Comparison of ENCODE assay signal across 14 cellular contexts in the genomic region with DNA sequence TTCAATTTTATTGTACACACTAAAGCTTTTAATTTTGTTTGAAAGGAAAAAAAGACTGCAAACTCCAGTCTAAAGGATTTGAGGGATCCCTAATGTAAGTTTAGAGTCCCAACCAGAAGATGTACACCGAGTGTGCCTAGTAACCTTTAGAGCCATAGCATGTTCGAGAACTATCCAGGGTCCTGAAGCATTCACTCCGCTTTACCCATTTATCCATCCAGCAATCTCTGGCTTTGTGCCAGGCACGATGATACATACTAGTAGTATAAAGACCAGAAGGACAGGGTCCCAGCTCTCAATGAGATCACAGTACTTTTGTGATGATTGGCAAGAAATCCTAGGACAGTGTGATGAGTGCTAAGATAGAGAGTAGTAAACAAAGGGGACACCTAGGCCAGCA.
A peak's percentile ranks its signal among the peaks of the same experiment; 100 is the strongest.
DNase-seq lines count a peak whose midpoint lies in the region; ATAC-seq and TF ChIP-seq lines count a peak whose summit lies in the region.
"Had no signal": no experiment of that assay in that cellular context is flagged by ENCODE, and none has a peak within 500 bp of the region (broad histone marks: within the 10 kb centered on the region; RNA-seq: fewer than 3 reads in every experiment).

No MANE protein-coding gene starts in this region.

- H3K27ac Mint-ChIP-seq in nephron progenitor cell = no peak overlapping the region
- H3K27ac Mint-ChIP-seq: activated T-cell treated with anti-CD3 and anti-CD28 coated beads, Interleukin-2, amount 50 U/mL, for 24 hours; CD4-positive, alpha-beta memory T cell had no signal

- CTCF ChIA-PET in mammary epithelial cell (lab: Charles Lee; ENCODE audit: low non-redundant PET) = no interaction called here

- no peak overlapping the region for H2AFZ ChIP-seq in GM23248
- H2AFZ ChIP-seq in mammary epithelial cell (ENCODE audit: low read depth, low read length) = no peak overlapping the region

- H3K4me1 Mint-ChIP-seq in nephron progenitor cell = no peaks in the 10 kb centered on the region
- no peaks in the 10 kb centered on the region for H3K4me1 Mint-ChIP-seq in activated T-cell treated with anti-CD3 and anti-CD28 coated beads, Interleukin-2, amount 50 U/mL, for 4 hours (ENCODE audit: low read depth)
- H3K4me1 Mint-ChIP-seq: CD4-positive, alpha-beta memory T cell had no signal

- no TSS peak for BruUV-seq in mammary epithelial cell (replicated peaks; lab: Mats Ljungman, UMichigan)

- H3K79me2 ChIP-seq in GM23248 (ENCODE audit: insufficient read depth) (no peaks in the 10 kb centered on the region), mammary epithelial cell (ENCODE audit: insufficient read depth, low read length) (no peaks in the 10 kb centered on the region)

- WGBS in GM23248 (ENCODE audit: low coverage in 1 of 2, low lambda C conversion rate in 2 of 2, missing lambda C conversion rate in 2 of 2), 2 experiments = 42 to 44% methylated on average over 4 of the region's 4 CpGs
- WGBS in mammary epithelial cell (ENCODE audit: low coverage, missing lambda C conversion rate) = 14% methylated on average over 4 of the region's 4 CpGs

- in situ Hi-C loops in GM23248 (cut with MboI) = no loop called here
- in situ Hi-C loops in mammary epithelial cell (cut with MboI; ENCODE audit: low sequenced_read_pairs in 2 of 2) = no loop called here

- no peak overlapping the region for H3K9ac ChIP-seq in GM23248
- no peak overlapping the region for H3K9ac ChIP-seq in mammary epithelial cell (ENCODE audit: insufficient read depth, low read length)

- H3K4me2 ChIP-seq in GM23248 (ENCODE audit: unreplicated experiment) = no peak overlapping the region
- no peak overlapping the region for H3K4me2 ChIP-seq in mammary epithelial cell (ENCODE audit: insufficient read depth, low read depth, low read length)

- H3K4me3 ChIP-seq in GM23248 (no peak overlapping the region), NB4 (ENCODE audit: low read depth, low read length) (no peak overlapping the region), mammary epithelial cell (replicated peaks in 1 of 3; ENCODE audit: insufficient read depth in 1 of 3, low read depth in 2 of 3, low read length in 3 of 3) (no peak overlapping the region)
- H3K4me3 ChIP-seq: lower lobe of right lung, testis had no signal

- H3K9me3 Mint-ChIP-seq in nephron progenitor cell = peaks cover 22% of the 10 kb centered on the region
- H3K9me3 Mint-ChIP-seq in activated T-cell treated with anti-CD3 and anti-CD28 coated beads, Interleukin-2, amount 50 U/mL, for 4 hours = peaks cover 12% of the 10 kb centered on the region

- no peaks in the 10 kb centered on the region for H3K4me1 ChIP-seq in GM23248 (ENCODE audit: insufficient read depth)
- no peaks in the 10 kb centered on the region for H3K4me1 ChIP-seq in mammary epithelial cell (ENCODE audit: insufficient read depth, low read length)
- H3K4me1 ChIP-seq: lower lobe of right lung, testis had no signal

- no peak for ATAC-seq in activated T-cell treated with anti-CD3 and anti-CD28 coated beads, Interleukin-2, amount 50 U/mL, for 4 hours
- ATAC-seq: lower lobe of right lung had no signal

- TF ChIP-seq CTCF in NB4 (IDR thresholded peaks at IDR 0.05; ENCODE audit: low read depth, low read length) (no peak), mammary epithelial cell (conservative IDR thresholded peaks at IDR 0.05 in 1 of 2, IDR thresholded peaks at IDR 0.05 in 1 of 2; ENCODE audit: extremely low read depth in 1 of 2, insufficient read depth in 1 of 2, low read depth in 1 of 2, low read length in 2 of 2) (no peak), nephron progenitor cell (IDR thresholded peaks at IDR 0.05) (no peak)

- dilution Hi-C loops in mammary epithelial cell (cut with HindIII; ENCODE audit: low sequenced_read_pairs) = no loop called here

- TF ChIP-seq POLR2A in NB4 (IDR thresholded peaks at IDR 0.05; ENCODE audit: extremely low read depth, insufficient read length) = no peak

- peaks cover 22% of the 10 kb centered on the region for H3K27me3 Mint-ChIP-seq in nephron progenitor cell (ENCODE audit: low read depth, poor library complexity)
- H3K27me3 Mint-ChIP-seq in activated T-cell treated with anti-CD3 and anti-CD28 coated beads, Interleukin-2, amount 50 U/mL, for 4 hours (ENCODE audit: low read depth) = no peaks in the 10 kb centered on the region
- H3K27me3 Mint-ChIP-seq: activated T-cell treated with anti-CD3 and anti-CD28 coated beads, Interleukin-2, amount 50 U/mL, for 24 hours; CD4-positive, alpha-beta memory T cell had no signal

- H3K9me2 ChIP-seq in GM23248 (ENCODE audit: insufficient read depth) = no peaks in the 10 kb centered on the region

- H3K27me3 ChIP-seq in GM23248 (replicated peaks; ENCODE audit: insufficient read depth) = no peaks in the 10 kb centered on the region
- no peaks in the 10 kb centered on the region for H3K27me3 ChIP-seq in mammary epithelial cell (ENCODE audit: insufficient read depth, low read length)
- H3K27me3 ChIP-seq: testis had no signal

- H3K36me3 Mint-ChIP-seq in nephron progenitor cell (ENCODE audit: low read depth) = no peaks in the 10 kb centered on the region
- H3K36me3 Mint-ChIP-seq in activated T-cell treated with anti-CD3 and anti-CD28 coated beads, Interleukin-2, amount 50 U/mL, for 4 hours (ENCODE audit: insufficient read depth) = no peaks in the 10 kb centered on the region
- H3K36me3 Mint-ChIP-seq: CD4-positive, alpha-beta memory T cell had no signal

- H3K4me3 Mint-ChIP-seq in nephron progenitor cell = no peak overlapping the region
- H3K4me3 Mint-ChIP-seq in activated T-cell treated with anti-CD3 and anti-CD28 coated beads, Interleukin-2, amount 50 U/mL, for 4 hours = no peak overlapping the region
- H3K4me3 Mint-ChIP-seq: activated T-cell treated with anti-CD3 and anti-CD28 coated beads, Interleukin-2, amount 50 U/mL, for 24 hours; CD4-positive, alpha-beta memory T cell had no signal

- H3K9me3 ChIP-seq in GM23248 (ENCODE audit: low read depth) = no peaks in the 10 kb centered on the region
- peaks cover 13% of the 10 kb centered on the region for H3K9me3 ChIP-seq in mammary epithelial cell (replicated peaks; ENCODE audit: insufficient read depth, low read length)
- H3K9me3 ChIP-seq: testis had no signal

- intact Hi-C loops in mammary epithelial cell (cut with micrococcal nuclease) = no loop called here

- H4K20me1 ChIP-seq in GM23248 (ENCODE audit: insufficient read depth) (no peaks in the 10 kb centered on the region), mammary epithelial cell (ENCODE audit: insufficient read depth, low read length) (no peaks in the 10 kb centered on the region)

- H3F3A ChIP-seq in GM23248 (ENCODE audit: insufficient read depth) = no peaks in the 10 kb centered on the region

- H3K27ac ChIP-seq in GM23248 (no peak overlapping the region), mammary epithelial cell (ENCODE audit: insufficient read depth, low read depth, low read length) (no peak overlapping the region)
- H3K27ac ChIP-seq: lower lobe of right lung, testis had no signal

- DNase-seq in GM23248 (peak; percentile 31), NB4 (ENCODE audit: low read depth) (peak; percentile 53), mammary epithelial cell (peak; percentile 22), nephron progenitor cell (peak; percentile 41), HuH-7.5 (ENCODE audit: low spot score) (no peak)
- no peak for DNase-seq in activated T-cell treated with anti-CD3 and anti-CD28 coated beads, Interleukin-2, amount 50 U/mL, for 4 hours
- DNase-seq in activated naive CD4-positive, alpha-beta T cell (lab: John Stamatoyannopoulos, UW) = no peak
- DNase-seq: activated CD4-positive, alpha-beta T cell treated with anti-CD3 and anti-CD28 coated beads for 1 hour; activated T-cell treated with anti-CD3 and anti-CD28 coated beads, Interleukin-2, amount 50 U/mL, for 24 hours; CD4-positive, alpha-beta memory T cell; head of caudate nucleus; lower lobe of right lung; NCI-H1417; testis had no signal

- H3K36me3 ChIP-seq in GM23248 (ENCODE audit: low read depth) (no peaks in the 10 kb centered on the region), mammary epithelial cell (ENCODE audit: insufficient read depth, low read length) (no peaks in the 10 kb centered on the region)
- H3K36me3 ChIP-seq: lower lobe of right lung had no signal

Comparison
In these comparisons a context has a peak if more than half of its experiments do, and no peak if none do; other contexts are left out.
1. DNase-seq: peak in GM23248 (single experiment), NB4 (single experiment), mammary epithelial cell (single experiment) and nephron progenitor cell (single experiment); none in activated T-cell treated with anti-CD3 and anti-CD28 coated beads, Interleukin-2, amount 50 U/mL, for 4 hours (single experiment), HuH-7.5 (single experiment) and activated naive CD4-positive, alpha-beta T cell (0 of 4).